8 cellular contexts compared by ENCODE assay signal in the genomic region with DNA sequence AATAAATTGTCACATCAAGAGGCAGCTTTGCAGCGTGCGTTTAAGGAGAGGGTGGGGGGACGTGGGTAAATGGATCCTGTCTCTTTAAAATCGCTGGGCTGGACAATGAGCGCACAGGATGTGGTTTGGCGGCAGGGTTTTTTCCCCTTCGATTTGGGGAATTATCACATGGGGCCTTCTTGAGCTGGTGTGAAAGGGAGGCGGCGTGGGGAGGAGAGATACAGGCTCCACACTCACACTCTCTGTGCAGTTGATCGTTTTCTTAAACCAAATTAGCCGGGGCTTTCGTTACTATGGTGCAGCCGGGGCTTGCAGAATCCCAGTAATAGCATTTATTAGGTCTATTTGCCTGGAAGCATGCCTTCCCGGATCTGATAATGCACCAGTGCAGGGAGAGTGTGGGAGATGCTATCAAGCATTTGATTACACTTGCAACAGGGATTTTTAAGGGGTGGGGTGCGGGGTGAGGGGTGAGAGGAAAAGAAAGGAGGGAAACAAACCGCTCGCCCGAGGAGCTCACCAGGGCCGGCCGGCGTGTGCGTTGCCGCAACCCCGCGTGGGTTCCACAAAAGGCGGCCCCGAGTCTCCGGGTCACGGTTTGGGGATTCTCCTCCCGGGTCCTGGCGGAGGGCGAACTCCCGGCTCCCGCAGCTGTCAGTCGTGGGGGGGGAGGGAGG. TPM values are rescaled to one million over a fixed set of nuclear protein-coding genes. Genes with fewer than 3 reads are reported as not detected.
DNase-seq lines count a peak whose midpoint lies in the region; ATAC-seq and TF ChIP-seq lines count a peak whose summit lies in the region.

No MANE protein-coding gene starts in this region.

- H3K27ac ChIP-seq in muscle layer of colon (ENCODE audit: low read depth, low read length) = peak overlapping the region; percentile 93

- H3K36me3 ChIP-seq in NT2/D1 (ENCODE audit: insufficient read depth, insufficient read length, low read length) (no peaks in the 10 kb centered on the region), muscle layer of colon (ENCODE audit: insufficient read depth, low read length) (no peaks in the 10 kb centered on the region)

- H3K9ac ChIP-seq in NT2/D1 (ENCODE audit: insufficient read length, low read depth) = peak overlapping the region; percentile 92
- H3K9ac ChIP-seq in muscle layer of colon (ENCODE audit: low read length) = peak overlapping the region; percentile 78

- H3K9me3 ChIP-seq in NT2/D1 (ENCODE audit: insufficient read depth, low read length) = no peaks in the 10 kb centered on the region
- no peaks in the 10 kb centered on the region for H3K9me3 ChIP-seq in muscle layer of colon (ENCODE audit: low read length)

- DNase-seq in AG09309 (ENCODE audit: low read depth) = no peak
- no peak for DNase-seq in NT2/D1 (ENCODE audit: low read depth, low spot score)
- DNase-seq in activated CD8-positive, alpha-beta memory T cell treated with anti-CD3 and anti-CD28 coated beads, Interleukin-2, amount 50 U/mL, for 48 hours = peak; percentile 83
- DNase-seq in epithelial cell of proximal tubule (ENCODE audit: low read depth) = no peak
- DNase-seq in stimulated activated CD8-positive, alpha-beta memory T cell treated with anti-CD3 and anti-CD28 coated beads, Interleukin-7, amount 100 ng/mL, for 24 hours (ENCODE audit: low read depth) = peak; percentile 60

- TF ChIP-seq CTCF in AG09309 (IDR thresholded peaks at IDR 0.05; ENCODE audit: control insufficient read depth, insufficient read depth, low read depth, low read length, missing control alignments) (no peak), epithelial cell of proximal tubule (conservative IDR thresholded peaks at IDR 0.05; ENCODE audit: low read depth, low read length) (no peak)

- H3K4me1 ChIP-seq in NT2/D1 (ENCODE audit: insufficient read depth, insufficient read length) = peaks cover 32% of the 10 kb centered on the region
- peaks cover 42% of the 10 kb centered on the region for H3K4me1 ChIP-seq in muscle layer of colon (ENCODE audit: insufficient read depth, low read length)

- H3K4me3 ChIP-seq in AG09309 (ENCODE audit: control insufficient read depth, low read depth, low read length) = peak overlapping the region; percentile 70
- H3K4me3 ChIP-seq in NT2/D1 (ENCODE audit: insufficient read length, low read depth) = peak overlapping the region; percentile 43
- peak overlapping the region; percentile 82 for H3K4me3 ChIP-seq in epithelial cell of proximal tubule (ENCODE audit: low read depth, low read length)
- peak overlapping the region; percentile 66 to 86 for H3K4me3 ChIP-seq in muscle layer of colon (ENCODE audit: low read depth in 1 of 2, low read length in 2 of 2)

- ATAC-seq in GM18868 (IDR thresholded peaks at IDR 0.05; ENCODE audit: unreplicated experiment) (peak; percentile 62), HG03159 (IDR thresholded peaks at IDR 0.05; ENCODE audit: unreplicated experiment) (peak; percentile 52)

- no peaks in the 10 kb centered on the region for H3K27me3 ChIP-seq in NT2/D1 (ENCODE audit: insufficient read depth, insufficient read length)
- H3K27me3 ChIP-seq in muscle layer of colon (ENCODE audit: control insufficient read depth in 1 of 2, insufficient read depth in 2 of 2, low read length in 2 of 2) = no peaks in the 10 kb centered on the region

RNA-seq across cellular contexts. Expression of gene GSE1, which starts 58.9 kb away (rescaled TPM):
- 19.4 and 41.9 TPM in 2 replicates for total RNA-seq in epithelial cell of proximal tubule

Comparison
In these comparisons a context has a peak if more than half of its experiments do, and no peak if none do; other contexts are left out.
1. DNase-seq: peak in activated CD8-positive, alpha-beta memory T cell treated with anti-CD3 and anti-CD28 coated beads, Interleukin-2, amount 50 U/mL, for 48 hours (single experiment) and stimulated activated CD8-positive, alpha-beta memory T cell treated with anti-CD3 and anti-CD28 coated beads, Interleukin-7, amount 100 ng/mL, for 24 hours (single experiment); none in AG09309 (single experiment), NT2/D1 (single experiment) and epithelial cell of proximal tubule (single experiment).
2. Peak in every context shown above with its lines, with median percentiles within 50 percentile points of each other: H3K4me3 ChIP-seq.